In the genomic region with DNA sequence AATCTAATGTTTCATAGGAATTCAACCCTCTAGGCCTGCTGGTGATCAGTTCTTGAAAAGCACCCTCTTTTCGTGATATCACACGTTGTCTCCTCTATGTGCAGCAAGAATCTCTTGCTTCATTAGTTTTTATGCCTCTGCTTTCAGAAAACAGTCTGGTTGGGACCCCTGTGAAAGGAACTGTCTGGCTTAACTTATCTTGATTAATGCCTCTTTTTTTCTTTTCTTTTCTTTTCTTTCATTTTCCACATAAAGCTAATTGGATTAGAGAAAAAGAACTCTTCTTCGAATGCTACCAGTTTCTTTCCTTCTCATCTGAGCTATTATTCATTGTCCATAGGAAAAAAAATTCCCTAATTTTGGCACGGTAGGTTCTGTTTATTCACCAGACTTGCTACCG, we compare ENCODE assay signal across 1 cellular context.
TF ChIP-seq lines count a peak whose summit lies in the region.

No MANE protein-coding gene starts in this region.

TF ChIP-seq in K562, 482 proteins besides CTCF, POLR2A, EP300 and RAD21 (continued from another document):
- TF ChIP-seq, protein P1, sequence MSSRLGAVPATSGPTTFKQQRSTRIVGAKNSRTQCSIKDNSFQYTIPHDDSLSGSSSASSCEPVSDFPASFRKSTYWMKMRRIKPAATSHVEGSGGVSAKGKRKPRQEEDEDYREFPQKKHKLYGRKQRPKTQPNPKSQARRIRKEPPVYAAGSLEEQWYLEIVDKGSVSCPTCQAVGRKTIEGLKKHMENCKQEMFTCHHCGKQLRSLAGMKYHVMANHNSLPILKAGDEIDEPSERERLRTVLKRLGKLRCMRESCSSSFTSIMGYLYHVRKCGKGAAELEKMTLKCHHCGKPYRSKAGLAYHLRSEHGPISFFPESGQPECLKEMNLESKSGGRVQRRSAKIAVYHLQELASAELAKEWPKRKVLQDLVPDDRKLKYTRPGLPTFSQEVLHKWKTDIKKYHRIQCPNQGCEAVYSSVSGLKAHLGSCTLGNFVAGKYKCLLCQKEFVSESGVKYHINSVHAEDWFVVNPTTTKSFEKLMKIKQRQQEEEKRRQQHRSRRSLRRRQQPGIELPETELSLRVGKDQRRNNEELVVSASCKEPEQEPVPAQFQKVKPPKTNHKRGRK (tag; IDR thresholded peaks at IDR 0.05), result peak; percentile 81
- TF ChIP-seq ZNF384 (IDR thresholded peaks at IDR 0.05; ENCODE audit: low read depth, low read length) (no peak), ZNF23 (CRISPR knock-in tag; IDR thresholded peaks at IDR 0.05) (no peak), ASH1L (IDR thresholded peaks at IDR 0.05; ENCODE audit: borderline replicate concordance, low read depth, partially characterized antibody) (peak; percentile 8), FIP1L1 (IDR thresholded peaks at IDR 0.05; ENCODE audit: low read depth, low read length, poor library complexity, severe bottlenecking) (no peak), ZNF408 (CRISPR knock-in tag; IDR thresholded peaks at IDR 0.05; ENCODE audit: low read depth) (no peak), SIN3A (IDR thresholded peaks at IDR 0.05; ENCODE audit: borderline replicate concordance in 2 of 2, control insufficient read depth in 1 of 2, low read depth in 2 of 2, low read length in 2 of 2) (no peak), SNIP1 (IDR thresholded peaks at IDR 0.05; ENCODE audit: low read depth) (no peak), NUFIP1 (IDR thresholded peaks at IDR 0.05; ENCODE audit: partially characterized antibody) (no peak), ZNF311 (CRISPR knock-in tag; IDR thresholded peaks at IDR 0.05) (no peak), ZNF124 (CRISPR knock-in tag; IDR thresholded peaks at IDR 0.05) (no peak), HMG20A (CRISPR knock-in tag; conservative IDR thresholded peaks at IDR 0.05) (no peak)
- TF ChIP-seq, protein P2, sequence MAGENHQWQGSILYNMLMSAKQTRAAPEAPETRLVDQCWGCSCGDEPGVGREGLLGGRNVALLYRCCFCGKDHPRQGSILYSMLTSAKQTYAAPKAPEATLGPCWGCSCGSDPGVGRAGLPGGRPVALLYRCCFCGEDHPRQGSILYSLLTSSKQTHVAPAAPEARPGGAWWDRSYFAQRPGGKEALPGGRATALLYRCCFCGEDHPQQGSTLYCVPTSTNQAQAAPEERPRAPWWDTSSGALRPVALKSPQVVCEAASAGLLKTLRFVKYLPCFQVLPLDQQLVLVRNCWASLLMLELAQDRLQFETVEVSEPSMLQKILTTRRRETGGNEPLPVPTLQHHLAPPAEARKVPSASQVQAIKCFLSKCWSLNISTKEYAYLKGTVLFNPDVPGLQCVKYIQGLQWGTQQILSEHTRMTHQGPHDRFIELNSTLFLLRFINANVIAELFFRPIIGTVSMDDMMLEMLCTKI (IDR thresholded peaks at IDR 0.05; ENCODE audit: partially characterized antibody), result no peak
- TF ChIP-seq, protein P3, sequence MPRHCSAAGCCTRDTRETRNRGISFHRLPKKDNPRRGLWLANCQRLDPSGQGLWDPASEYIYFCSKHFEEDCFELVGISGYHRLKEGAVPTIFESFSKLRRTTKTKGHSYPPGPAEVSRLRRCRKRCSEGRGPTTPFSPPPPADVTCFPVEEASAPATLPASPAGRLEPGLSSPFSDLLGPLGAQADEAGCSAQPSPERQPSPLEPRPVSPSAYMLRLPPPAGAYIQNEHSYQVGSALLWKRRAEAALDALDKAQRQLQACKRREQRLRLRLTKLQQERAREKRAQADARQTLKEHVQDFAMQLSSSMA (CRISPR knock-in tag; IDR thresholded peaks at IDR 0.05), result no peak
